In the genomic region with DNA sequence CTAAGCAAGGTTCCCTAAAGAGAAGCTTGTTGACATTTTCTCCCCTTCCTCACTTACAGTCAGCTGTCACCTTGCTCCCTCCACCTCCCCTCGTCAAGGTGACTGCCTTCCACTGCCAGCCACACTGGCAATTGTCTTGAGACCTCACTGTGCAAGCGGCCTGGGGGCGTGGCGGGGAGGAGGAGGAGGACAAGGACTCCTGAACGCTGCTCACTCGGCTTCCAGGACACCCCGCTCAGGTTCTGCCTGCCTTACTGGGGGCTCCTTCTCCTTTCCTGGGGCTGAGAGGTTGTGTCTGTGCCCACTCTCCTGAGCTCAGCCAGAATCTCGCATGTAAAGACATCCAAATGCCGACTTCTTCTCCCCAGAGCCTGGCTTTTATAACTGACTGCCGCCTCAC, we compare ENCODE assay signal across 23 cellular contexts.
"Had no signal": no experiment of that assay in that cellular context is flagged by ENCODE, and none has a peak within 500 bp of the region (broad histone marks: within the 10 kb centered on the region; RNA-seq: fewer than 3 reads in every experiment).

No MANE protein-coding gene starts in this region.

- H3K9ac ChIP-seq: SK-N-SH had no signal

- H3K4me1 Mint-ChIP-seq: central memory CD8-positive, alpha-beta T cell had no signal

- H3K4me3 ChIP-seq: coronary artery, esophagus muscularis mucosa, lower lobe of right lung, psoas muscle, right lobe of liver, tibial nerve, vagina had no signal

- H3K4me3 Mint-ChIP-seq: activated naive CD8-positive, alpha-beta T cell treated with anti-CD3 and anti-CD28 coated beads, Interleukin-2, amount 10 ng/mL, durations not matched to agents 7 days and 5 days; activated T-helper 1 cell treated with anti-CD3 and anti-CD28 coated beads, Interleukin-12 subunit alpha, Interleukin-12 subunit beta, Interleukin-2, Interleukin-4 antibody, amounts not matched to agents 30 ng/mL and 10 ng/mL and 1 ng/mL, durations not matched to agents 14 hours and 24 hours and 36 hours; central memory CD8-positive, alpha-beta T cell; T-helper 2 cell treated with Interferon-gamma antibody and Interleukin-4, amounts not matched to agents 5 μg/mL and 100 μg/mL, for 36 hours had no signal

- DNase-seq: activated CD4-positive, alpha-beta T cell treated with anti-CD3 and anti-CD28 coated beads, Interleukin-2, amount 50 U/mL, for 4 hours; activated naive CD8-positive, alpha-beta T cell treated with anti-CD3 and anti-CD28 coated beads, Interleukin-2, amount 10 ng/mL, durations not matched to agents 7 days and 5 days; activated T-cell treated with anti-CD3 and anti-CD28 coated beads for 4 hours; amygdala; brain microvascular endothelial cell; effector CD4-positive, alpha-beta T cell; left cardiac atrium; lower lobe of right lung; right lobe of liver; SK-N-SH; small intestine; stimulated activated CD4-positive, alpha-beta T cell treated with anti-CD3 and anti-CD28 coated beads, Interleukin-15, amount 100 ng/mL, for 24 hours; stimulated activated CD4-positive, alpha-beta T cell treated with anti-CD3 and anti-CD28 coated beads, Interleukin-4, amount 100 ng/mL, for 1 hour had no signal

- H3K4me2 ChIP-seq: SK-N-SH had no signal

- H3K9me3 ChIP-seq: esophagus muscularis mucosa, lower lobe of right lung, psoas muscle, right lobe of liver, SK-N-SH, tibial nerve, vagina had no signal

- H3K27ac ChIP-seq: brain microvascular endothelial cell, psoas muscle, right lobe of liver, vagina had no signal

- H3K27ac Mint-ChIP-seq: activated naive CD8-positive, alpha-beta T cell treated with anti-CD3 and anti-CD28 coated beads, Interleukin-2, amount 10 ng/mL, durations not matched to agents 7 days and 5 days; activated T-helper 1 cell treated with anti-CD3 and anti-CD28 coated beads, Interleukin-12 subunit alpha, Interleukin-12 subunit beta, Interleukin-2, Interleukin-4 antibody, amounts not matched to agents 30 ng/mL and 10 ng/mL and 1 ng/mL, durations not matched to agents 14 hours and 24 hours and 36 hours; T-helper 2 cell treated with Interferon-gamma antibody and Interleukin-4, amounts not matched to agents 5 μg/mL and 100 μg/mL, for 36 hours had no signal

- FAIRE-seq: endothelial cell of umbilical vein, small intestine, TTC549 had no signal

- H3K27me3 ChIP-seq: brain microvascular endothelial cell, esophagus muscularis mucosa, right lobe of liver, tibial nerve, vagina had no signal

- H3K4me1 ChIP-seq: lower lobe of right lung, psoas muscle, vagina had no signal

- H3K9me3 Mint-ChIP-seq: activated naive CD8-positive, alpha-beta T cell treated with anti-CD3 and anti-CD28 coated beads, Interleukin-2, amount 10 ng/mL, durations not matched to agents 7 days and 5 days; activated T-helper 1 cell treated with anti-CD3 and anti-CD28 coated beads, Interleukin-12 subunit alpha, Interleukin-12 subunit beta, Interleukin-2, Interleukin-4 antibody, amounts not matched to agents 30 ng/mL and 10 ng/mL and 1 ng/mL, durations not matched to agents 14 hours and 24 hours and 36 hours; central memory CD8-positive, alpha-beta T cell; T-helper 2 cell treated with Interferon-gamma antibody and Interleukin-4, amounts not matched to agents 5 μg/mL and 100 μg/mL, for 36 hours had no signal

- H3K27me3 Mint-ChIP-seq: activated naive CD8-positive, alpha-beta T cell treated with anti-CD3 and anti-CD28 coated beads, Interleukin-2, amount 10 ng/mL, durations not matched to agents 7 days and 5 days; central memory CD8-positive, alpha-beta T cell had no signal
